ENCODE assay signal across 11 cellular contexts in genomic region chr7:47609803-47610452, GRCh38. TPM values are rescaled to one million over a fixed set of nuclear protein-coding genes. Genes with fewer than 3 reads are reported as not detected.
A peak's percentile ranks its signal among the peaks of the same experiment; 100 is the strongest.
DNase-seq lines count a peak whose midpoint lies in the region; ATAC-seq lines count a peak whose summit lies in the region.
"Had no signal": no experiment of that assay in that cellular context is flagged by ENCODE, and none has a peak within 500 bp of the region (broad histone marks: within the 10 kb centered on the region; RNA-seq: fewer than 3 reads in every experiment).

No MANE protein-coding gene starts in this region.

- in situ Hi-C loops in ACHN (cut with HindIII; ENCODE audit: low pct_ligation_motif_present, low pct_unique_long_range_greater_than_20kb, low sequenced_read_pairs): no loop called here

- H3K27ac ChIP-seq in subcutaneous abdominal adipose tissue (ENCODE audit: low read depth, low read length): peak overlapping the region; percentile 79

- no peak overlapping the region for H3K4me3 ChIP-seq in subcutaneous abdominal adipose tissue (ENCODE audit: low read depth in 1 of 5, low read length in 5 of 5)

- H3K27me3 ChIP-seq in subcutaneous abdominal adipose tissue (ENCODE audit: control insufficient read depth in 5 of 5, insufficient read depth in 4 of 5, low read length in 5 of 5): no peaks in the 10 kb centered on the region

- no peaks in the 10 kb centered on the region for H3K9me3 ChIP-seq in subcutaneous abdominal adipose tissue (ENCODE audit: control insufficient read depth in 5 of 5, low read length in 5 of 5)

- DNase-seq in HCEC 1CT (peak; percentile 58), fibroblast of gingiva (ENCODE audit: low read depth) (peak; percentile 78), mucosa of gallbladder (ENCODE audit: low spot score) (peak; percentile 54), ACHN (no peak), NCI-H82 (lab: John Stamatoyannopoulos, UW) (no peak), germinal center (ENCODE audit: low spot score) (no peak)
- DNase-seq: amniotic stem cell; CD4-positive, alpha-beta memory T cell; H7 had no signal

- H3K4me1 ChIP-seq in subcutaneous abdominal adipose tissue (ENCODE audit: control insufficient read depth in 5 of 5, insufficient read depth in 5 of 5, low read length in 5 of 5): peaks cover 9 to 38% (median 28%) of the 10 kb centered on the region in 5 donors

- H3K9ac ChIP-seq in subcutaneous abdominal adipose tissue (ENCODE audit: low read length in 5 of 5): peak overlapping the region in 1 of 5 donors; percentile 15

- no peaks in the 10 kb centered on the region for H3K36me3 ChIP-seq in subcutaneous abdominal adipose tissue (ENCODE audit: control insufficient read depth in 5 of 5, insufficient read depth in 5 of 5, low read length in 5 of 5)

- ATAC-seq in GM18517 (IDR thresholded peaks at IDR 0.05; ENCODE audit: unreplicated experiment): no peak

RNA-seq across cellular contexts. Expression of gene TNS3, which starts 28.0 kb away (rescaled TPM):
- total RNA-seq in mucosa of gallbladder: 97.2 TPM

Comparison
In these comparisons a context has a peak if more than half of its experiments do, and no peak if none do; other contexts are left out.
1. DNase-seq: peak in HCEC 1CT (single experiment), fibroblast of gingiva (single experiment) and mucosa of gallbladder (single experiment); none in ACHN (single experiment), NCI-H82 (single experiment) and germinal center (single experiment).